Comparison of ENCODE assay signal across 23 cellular contexts in genomic region chr3:72324253-72324811, GRCh38.
A peak's percentile ranks its signal among the peaks of the same experiment; 100 is the strongest.
DNase-seq lines count a peak whose midpoint lies in the region; ATAC-seq, FAIRE-seq and TF ChIP-seq lines count a peak whose summit lies in the region.
"Had no signal": no experiment of that assay in that cellular context is flagged by ENCODE, and none has a peak within 500 bp of the region (broad histone marks: within the 10 kb centered on the region; RNA-seq: fewer than 3 reads in every experiment).

No MANE protein-coding gene starts in this region.

- intact Hi-C loops in Right ventricle myocardium superior (cut with DNase I): no loop called here

- peaks cover 0 to 39% of the 10 kb centered on the region in 2 donors for H3K4me1 ChIP-seq in right atrium auricular region
- no peaks in the 10 kb centered on the region for H3K4me1 ChIP-seq in HEK293 (ENCODE audit: control insufficient read depth, insufficient read depth, low read length)
- H3K4me1 ChIP-seq in Loucy (ENCODE audit: insufficient read depth, low read length, poor library complexity, severe bottlenecking): peaks cover 41% of the 10 kb centered on the region

- no peaks in the 10 kb centered on the region for H3K9me2 ChIP-seq in Loucy (replicated peaks; ENCODE audit: low read depth, low read length)

- no peaks in the 10 kb centered on the region for H3F3A ChIP-seq in Loucy (ENCODE audit: low read depth)

- peak overlapping the region; percentile 16 for H3K9ac ChIP-seq in Loucy (ENCODE audit: low read depth, low read length, poor library complexity, severe bottlenecking)
- H3K9ac ChIP-seq: BLaER1 had no signal

- H3K4me2 ChIP-seq in Loucy (ENCODE audit: low read depth, low read length, poor library complexity, severe bottlenecking): peak overlapping the region; percentile 17
- H3K4me2 ChIP-seq: BLaER1 had no signal

- DNase-seq in right atrium auricular region (ENCODE audit: low spot score) (no peak), Right ventricle myocardium superior (no peak), bronchial epithelial cell (ENCODE audit: low read depth) (no peak), DMS 273 (lab: John Stamatoyannopoulos, UW; ENCODE audit: unreplicated experiment) (no peak), G401 (ENCODE audit: low spot score) (no peak)
- DNase-seq: 8988T; ACHN; BE2C; C1 segment of cervical spinal cord; CD4-positive, alpha-beta memory T cell; CD4-positive, CD25-positive, alpha-beta regulatory T cell; CD8-positive, alpha-beta memory T cell; COR-L47; DMS79 treated with DMSO at 0.1 percent for 48 hours; GDM1 had no signal

- POLR2A ChIA-PET in HEK293 (lab: Yijun Ruan, JAX): no interaction called here

- peak; percentile 50 for FAIRE-seq in bronchial epithelial cell (lab: Jason Lieb, UNC)
- FAIRE-seq: A204.1, GM12878, GM12892, GM18507 had no signal

- in situ Hi-C loops in G401 (cut with HindIII; ENCODE audit: low sequenced_read_pairs): no loop called here

- H2AFZ ChIP-seq in Loucy (ENCODE audit: low read length): no peak overlapping the region

- no peaks in the 10 kb centered on the region for H3K27me3 ChIP-seq in right atrium auricular region
- H3K27me3 ChIP-seq in Loucy (ENCODE audit: insufficient read depth, low read length, poor library complexity, severe bottlenecking): no peaks in the 10 kb centered on the region
- H3K27me3 ChIP-seq in bronchial epithelial cell (ENCODE audit: control insufficient read depth, insufficient read depth, low read length): no peaks in the 10 kb centered on the region
- H3K27me3 ChIP-seq: BE2C, BLaER1 had no signal

- no peak for ATAC-seq in Right ventricle myocardium superior (ENCODE audit: poor library complexity)
- no peak for ATAC-seq in GM21423 (IDR thresholded peaks at IDR 0.05; ENCODE audit: unreplicated experiment)

- CTCF ChIA-PET in HEK293 (lab: Yijun Ruan, JAX): no interaction called here

- no peaks in the 10 kb centered on the region for H3K79me2 ChIP-seq in Loucy (ENCODE audit: insufficient read depth, low read length)

- no peaks in the 10 kb centered on the region for H4K20me1 ChIP-seq in Loucy (ENCODE audit: insufficient read depth, low read length, poor library complexity, severe bottlenecking)
- H4K20me1 ChIP-seq: BLaER1 had no signal

- TF ChIP-seq CTCF in right atrium auricular region (IDR thresholded peaks at IDR 0.05) (no peak), HEK293 (tag by site-specific recombination; IDR thresholded peaks at IDR 0.05) (no peak), Loucy (conservative IDR thresholded peaks at IDR 0.05; ENCODE audit: low read length) (no peak), bronchial epithelial cell (IDR thresholded peaks at IDR 0.05; ENCODE audit: insufficient read depth, low read length, severe bottlenecking) (no peak)

- H3K4me3 ChIP-seq in right atrium auricular region: no peak overlapping the region
- H3K4me3 ChIP-seq in HEK293 (ENCODE audit: low read depth, low read length): no peak overlapping the region
- no peak overlapping the region for H3K4me3 ChIP-seq in Loucy (ENCODE audit: low read length, poor library complexity, severe bottlenecking)
- no peak overlapping the region for H3K4me3 ChIP-seq in bronchial epithelial cell (ENCODE audit: low read depth, low read length)
- H3K4me3 ChIP-seq: BLaER1, GM12878 had no signal

- H3K36me3 ChIP-seq in right atrium auricular region (no peaks in the 10 kb centered on the region), HEK293 (ENCODE audit: control insufficient read depth in 2 of 2, insufficient read depth in 1 of 2, low read length in 2 of 2) (no peaks in the 10 kb centered on the region), Loucy (ENCODE audit: insufficient read depth, low read length) (no peaks in the 10 kb centered on the region), bronchial epithelial cell (ENCODE audit: control insufficient read depth, insufficient read depth, low read length) (no peaks in the 10 kb centered on the region)
- H3K36me3 ChIP-seq: BE2C, BLaER1 had no signal

- no peaks in the 10 kb centered on the region for H3K9me3 ChIP-seq in right atrium auricular region
- no peaks in the 10 kb centered on the region for H3K9me3 ChIP-seq in HEK293 (ENCODE audit: control insufficient read depth, insufficient read depth, low read depth, low read length)
- H3K9me3 ChIP-seq in Loucy (ENCODE audit: insufficient read depth, low read depth, low read length): no peaks in the 10 kb centered on the region
- H3K9me3 ChIP-seq: BE2C, BLaER1 had no signal

- H3K27ac ChIP-seq in right atrium auricular region: peak overlapping the region; percentile 65 to 69
- H3K27ac ChIP-seq in HEK293 (ENCODE audit: extremely low read depth, low read depth, low read length): no peak overlapping the region
- H3K27ac ChIP-seq: BLaER1 had no signal

TF ChIP-seq in HEK293, 187 proteins besides CTCF, POLR2A, EP300 and RAD21:
- TF ChIP-seq ZNF175 (tag by site-specific recombination; IDR thresholded peaks at IDR 0.05) (no peak), ZNF664 (tag by site-specific recombination; IDR thresholded peaks at IDR 0.05) (peak; percentile 80), ZBTB1 (tag by site-specific recombination; IDR thresholded peaks at IDR 0.05) (no peak), SCRT1 (tag by site-specific recombination; IDR thresholded peaks at IDR 0.05; ENCODE audit: borderline replicate concordance) (peak; percentile 62; the same call in 1 of the 2 replicates), SCRT2 (tag by site-specific recombination; IDR thresholded peaks at IDR 0.05) (peak; percentile 80), ZNF610 (tag by site-specific recombination; IDR thresholded peaks at IDR 0.05; ENCODE audit: borderline replicate concordance) (no peak), ZNF560 (tag by site-specific recombination; IDR thresholded peaks at IDR 0.05; ENCODE audit: borderline replicate concordance) (no peak), EGR2 (tag by site-specific recombination; IDR thresholded peaks at IDR 0.05; ENCODE audit: low read depth) (peak; percentile 41; the same call in 1 of the 2 replicates), ZNF174 (tag by site-specific recombination; IDR thresholded peaks at IDR 0.05) (no peak)
TF ChIP-seq in HEK293: peak in this region for 4.
